Comparison of ENCODE assay signal across 11 cellular contexts in genomic region chr1:9440261-9440660, GRCh38.
"Had no signal": no experiment of that assay in that cellular context is flagged by ENCODE, and none has a peak within 500 bp of the region (broad histone marks: within the 10 kb centered on the region; RNA-seq: fewer than 3 reads in every experiment).

No MANE protein-coding gene starts in this region.

- H3K9me3 ChIP-seq: spleen, transverse colon had no signal

- H3K4me3 ChIP-seq: hepatocyte, spleen, transverse colon had no signal

- H3K36me3 ChIP-seq: spleen, transverse colon had no signal

- H3K27ac Mint-ChIP-seq: activated CD4-positive, alpha-beta T cell treated with anti-CD3 and anti-CD28 coated beads, Interleukin-2, amount 10 ng/mL, durations not matched to agents 24 days and 14 days; activated CD8-positive, alpha-beta T cell treated with anti-CD3 and anti-CD28 coated beads for 36 hours; activated naive CD4-positive, alpha-beta T cell treated with anti-CD3 and anti-CD28 coated beads for 36 hours; stimulated activated naive B cell treated with anti-CD40 and anti-IgM and Interleukin-4, amounts not matched to agents 10 μg/mL and 1 μg/mL and 100 μg/mL, for 72 hours had no signal

- H3K9me3 Mint-ChIP-seq: activated CD4-positive, alpha-beta T cell treated with anti-CD3 and anti-CD28 coated beads, Interleukin-2, amount 10 ng/mL, durations not matched to agents 24 days and 14 days; activated CD8-positive, alpha-beta T cell treated with anti-CD3 and anti-CD28 coated beads for 36 hours; activated naive CD4-positive, alpha-beta T cell treated with anti-CD3 and anti-CD28 coated beads for 36 hours; activated T-cell treated with anti-CD3 and anti-CD28 coated beads, Interleukin-2, amount 50 U/mL, for 4 hours; neural crest cell; stimulated activated naive B cell treated with anti-CD40 and anti-IgM and Interleukin-4, amounts not matched to agents 10 μg/mL and 1 μg/mL and 100 μg/mL, for 72 hours had no signal

- ATAC-seq: activated CD8-positive, alpha-beta T cell treated with anti-CD3 and anti-CD28 coated beads for 36 hours; activated T-cell treated with anti-CD3 and anti-CD28 coated beads, Interleukin-2, amount 50 U/mL, for 4 hours; stimulated activated naive B cell treated with anti-CD40 and anti-IgM and Interleukin-4, amounts not matched to agents 10 μg/mL and 1 μg/mL and 100 μg/mL, for 72 hours had no signal

- H3K36me3 Mint-ChIP-seq: stimulated activated naive B cell treated with anti-CD40 and anti-IgM and Interleukin-4, amounts not matched to agents 10 μg/mL and 1 μg/mL and 100 μg/mL, for 72 hours had no signal

- H3K4me3 Mint-ChIP-seq: activated CD4-positive, alpha-beta T cell treated with anti-CD3 and anti-CD28 coated beads, Interleukin-2, amount 10 ng/mL, durations not matched to agents 24 days and 14 days; activated CD8-positive, alpha-beta T cell treated with anti-CD3 and anti-CD28 coated beads for 36 hours; activated naive CD4-positive, alpha-beta T cell treated with anti-CD3 and anti-CD28 coated beads for 36 hours; activated T-cell treated with anti-CD3 and anti-CD28 coated beads, Interleukin-2, amount 50 U/mL, for 4 hours; neural crest cell; stimulated activated naive B cell treated with anti-CD40 and anti-IgM and Interleukin-4, amounts not matched to agents 10 μg/mL and 1 μg/mL and 100 μg/mL, for 72 hours had no signal

- H3K27me3 ChIP-seq: hepatocyte, spleen, transverse colon had no signal

- DNase-seq: activated CD4-positive, alpha-beta T cell treated with anti-CD3 and anti-CD28 coated beads, Interleukin-2, amount 10 ng/mL, durations not matched to agents 24 days and 14 days; activated CD8-positive, alpha-beta T cell treated with anti-CD3 and anti-CD28 coated beads for 36 hours; activated naive CD4-positive, alpha-beta T cell treated with anti-CD3 and anti-CD28 coated beads for 36 hours; activated T-cell treated with anti-CD3 and anti-CD28 coated beads, Interleukin-2, amount 50 U/mL, for 4 hours; effector CD8-positive, alpha-beta T cell; islet precursor cell; spleen; stimulated activated naive B cell treated with anti-CD40 and anti-IgM and Interleukin-4, amounts not matched to agents 10 μg/mL and 1 μg/mL and 100 μg/mL, for 72 hours; transverse colon had no signal

- H3K4me1 Mint-ChIP-seq: activated CD4-positive, alpha-beta T cell treated with anti-CD3 and anti-CD28 coated beads, Interleukin-2, amount 10 ng/mL, durations not matched to agents 24 days and 14 days; stimulated activated naive B cell treated with anti-CD40 and anti-IgM and Interleukin-4, amounts not matched to agents 10 μg/mL and 1 μg/mL and 100 μg/mL, for 72 hours had no signal
